In the genomic region with DNA sequence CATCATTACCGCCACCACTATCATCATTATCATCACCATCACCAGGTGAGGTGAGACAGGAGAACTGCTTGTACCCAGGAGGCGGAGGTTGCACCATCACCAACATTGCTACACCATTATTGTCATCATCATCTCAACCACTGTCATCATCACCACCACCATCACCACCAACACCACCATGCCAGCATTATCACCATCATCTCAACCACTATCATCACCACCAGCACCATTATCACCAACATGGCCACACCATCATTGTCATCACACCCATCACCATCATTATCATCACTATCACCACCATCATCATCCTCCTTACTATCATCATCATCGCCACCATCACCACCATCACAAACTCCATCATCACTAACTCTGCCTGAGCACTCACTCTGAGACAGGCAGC, we compare ENCODE assay signal across 7 cellular contexts.
"Had no signal": no experiment of that assay in that cellular context is flagged by ENCODE, and none has a peak within 500 bp of the region (broad histone marks: within the 10 kb centered on the region; RNA-seq: fewer than 3 reads in every experiment).

No MANE protein-coding gene starts in this region.

- H3K27me3 Mint-ChIP-seq: IgD-negative memory B cell had no signal

- H3K27ac Mint-ChIP-seq: GM23338, HFFc6, IgD-negative memory B cell had no signal

- FAIRE-seq: HTR-8/SVneo had no signal

- H3K4me3 ChIP-seq: GM23338 had no signal

- ATAC-seq: GM23338 had no signal

- H3K36me3 Mint-ChIP-seq: IgD-negative memory B cell had no signal

- H3K4me2 ChIP-seq: GM23338 had no signal

- H3K4me3 Mint-ChIP-seq: GM23338, HFFc6, IgD-negative memory B cell had no signal

- H2AFZ ChIP-seq: GM23338 had no signal

- H3K4me1 Mint-ChIP-seq: GM23338, IgD-negative memory B cell had no signal

- DNase-seq: H7, HCEC 1CT, HFFc6, KG1 had no signal
